1 cellular context compared by ENCODE assay signal in genomic region chr1:89538361-89538760, GRCh38.
TF ChIP-seq lines count a peak whose summit lies in the region.

No MANE protein-coding gene starts in this region.

TF ChIP-seq in K562, 482 proteins besides CTCF, POLR2A, EP300 and RAD21 (continued from another document):
- TF ChIP-seq STAT6 (CRISPR knock-in tag; IDR thresholded peaks at IDR 0.05) (no peak), NCOR1 (IDR thresholded peaks at IDR 0.05) (0 out of 2 replicates have a peak, but pooled peaks have one; percentile 41), BCL6 (CRISPR knock-in tag; IDR thresholded peaks at IDR 0.05) (no peak), ADNP (tag; IDR thresholded peaks at IDR 0.05) (peak; percentile 34; the same call in 1 of the 2 replicates), ZNF232 (CRISPR knock-in tag; IDR thresholded peaks at IDR 0.05) (no peak), ZNF24 (IDR thresholded peaks at IDR 0.05) (peak; percentile 38; the same call in 1 of the 2 replicates), NFRKB (IDR thresholded peaks at IDR 0.05; ENCODE audit: low read depth) (no peak), NELFE (IDR thresholded peaks at IDR 0.05; ENCODE audit: insufficient read depth, insufficient read length) (no peak), ZNF316 (IDR thresholded peaks at IDR 0.05) (peak; percentile 32; the same call in 1 of the 2 replicates), HMGXB4 (CRISPR knock-in tag; IDR thresholded peaks at IDR 0.05) (no peak), RBM39 (optimal IDR thresholded peaks at IDR 0.05; ENCODE audit: low read depth, low read length) (no peak), EGR1 (conservative IDR thresholded peaks at IDR 0.05) (no peak; the same call in 1 of the 2 replicates), ZEB2 (IDR thresholded peaks at IDR 0.05) (0 out of 2 replicates have a peak, but pooled peaks have one; percentile 53), ZMIZ1 (IDR thresholded peaks at IDR 0.05; ENCODE audit: low read depth in 2 of 2, low read length in 2 of 2) (0 out of 4 replicates have a peak, but pooled peaks of 1 of the 2 experiments have one; percentile 13), MITF (IDR thresholded peaks at IDR 0.05) (no peak), SAFB (IDR thresholded peaks at IDR 0.05; ENCODE audit: borderline replicate concordance, low read depth, low read length) (no peak), ZNF583 (CRISPR knock-in tag; IDR thresholded peaks at IDR 0.05) (no peak), ZNF239 (CRISPR knock-in tag; IDR thresholded peaks at IDR 0.05) (no peak), MTA1 (IDR thresholded peaks at IDR 0.05; ENCODE audit: borderline replicate concordance) (no peak; the same call in 1 of the 2 replicates), CHAMP1 (IDR thresholded peaks at IDR 0.05) (0 out of 2 replicates have a peak, but pooled peaks have one; percentile 29), CBX3 (IDR thresholded peaks at IDR 0.05; ENCODE audit: borderline replicate concordance in 1 of 2, low read length in 2 of 2) (no peak), ATF3 (IDR thresholded peaks at IDR 0.05) (peak; percentile 67), ATF3 (CRISPR knock-in tag; conservative IDR thresholded peaks at IDR 0.05) (no peak), TOE1 (IDR thresholded peaks at IDR 0.05; ENCODE audit: borderline replicate concordance) (0 out of 2 replicates have a peak, but pooled peaks have one; percentile 17), TOE1 (CRISPR knock-in tag; IDR thresholded peaks at IDR 0.05; ENCODE audit: borderline replicate concordance, low read depth) (no peak), ZKSCAN1 (IDR thresholded peaks at IDR 0.05; ENCODE audit: low read depth, low read length) (no peak), USF1 (CRISPR knock-in tag; IDR thresholded peaks at IDR 0.05) (no peak), BCLAF1 (IDR thresholded peaks at IDR 0.05; ENCODE audit: borderline replicate concordance in 1 of 2, control insufficient read depth in 1 of 2, low read depth in 2 of 2, low read length in 1 of 2) (0 out of 4 replicates have a peak, but pooled peaks of 1 of the 2 experiments have one; percentile 28), HDAC8 (tag; IDR thresholded peaks at IDR 0.05) (no peak), MECOM (CRISPR knock-in tag; IDR thresholded peaks at IDR 0.05) (no peak), MTA3 (IDR thresholded peaks at IDR 0.05; ENCODE audit: borderline replicate concordance) (0 out of 2 replicates have a peak, but pooled peaks have one; percentile 72), C11orf30 (IDR thresholded peaks at IDR 0.05; ENCODE audit: low read depth) (0 out of 2 replicates have a peak, but pooled peaks have one; percentile 8), ZNF766 (CRISPR knock-in tag; conservative IDR thresholded peaks at IDR 0.05) (peak; percentile 39; the same call in 1 of the 2 replicates)
TF ChIP-seq in K562: peak in this region for 71.
